8 cellular contexts compared by ENCODE assay signal in genomic region chr10:119165171-119166110, GRCh38. TPM values are rescaled to one million over a fixed set of nuclear protein-coding genes. Genes with fewer than 3 reads are reported as not detected.
DNase-seq lines count a peak whose midpoint lies in the region; ATAC-seq and TF ChIP-seq lines count a peak whose summit lies in the region.

Gene SFXN4 (minus strand): TSS chr10:119165714. CDS start chr10:119165647, 67 bp downstream.

- DNase-seq in GM04504 (ENCODE audit: low read depth), result peak; percentile 29
- DNase-seq in SW480 (ENCODE audit: low spot score), result peak; percentile 61
- peak; percentile 56 for DNase-seq in activated naive CD8-positive, alpha-beta T cell treated with anti-CD3 and anti-CD28 coated beads, Interleukin-2, amount 50 U/mL, for 16 hours (ENCODE audit: low read depth, low spot score)
- DNase-seq in left cardiac atrium, result peak; percentile 86
- DNase-seq in prostate gland (ENCODE audit: low spot score), result peak; percentile 67
- DNase-seq in ureter (ENCODE audit: low spot score), result peak; percentile 80

- intact Hi-C loops in left cardiac atrium (cut with DNase I), result no loop called here
- intact Hi-C loops in prostate gland (cut with DNase I), result no loop called here

- H3K27ac ChIP-seq in KOPT-K1 (ENCODE audit: low read depth, low read length, poor library complexity, severe bottlenecking) (peak within 1 kb of the TSS; percentile 87), prostate gland (peak within 1 kb of the TSS; percentile 86 to 92)

- H3K36me3 ChIP-seq in KOPT-K1 (ENCODE audit: insufficient read depth, low read length) (peaks cover 77% of the 10 kb centered on the region), prostate gland (peaks cover 0 to 13% of the 10 kb centered on the region in 2 donors)

- peak within 1 kb of the TSS; percentile 78 to 88 for H3K4me3 ChIP-seq in prostate gland

- TF ChIP-seq POLR2A in prostate gland (IDR thresholded peaks at IDR 0.05), result peak; percentile 58

- no peaks in the 10 kb centered on the region for H3K4me1 ChIP-seq in prostate gland (replicated peaks)

- TF ChIP-seq CTCF in prostate gland (IDR thresholded peaks at IDR 0.05), result peak in 1 of 4 experiments; percentile 5

- H3K27me3 ChIP-seq in prostate gland (replicated peaks; ENCODE audit: insufficient read depth), result no peaks in the 10 kb centered on the region

- under 1% methylated on average over 79 of the region's 90 CpGs for WGBS in prostate gland

- peak; percentile 90 for ATAC-seq in GM21737 (IDR thresholded peaks at IDR 0.05; ENCODE audit: unreplicated experiment)
- ATAC-seq in left cardiac atrium, result peak; percentile 97 to 98

- no peaks in the 10 kb centered on the region for H3K9me3 ChIP-seq in KOPT-K1 (ENCODE audit: insufficient read depth, low read length, poor library complexity, severe bottlenecking)
- no peaks in the 10 kb centered on the region for H3K9me3 ChIP-seq in prostate gland

RNA-seq across cellular contexts. Expression of gene SFXN4, which starts in this region (rescaled TPM):
- total RNA-seq in left cardiac atrium, result 10 to 100 TPM; 34.7 to 36.8 TPM
- 10 to 100 TPM; 19.7 to 22.7 TPM for total RNA-seq in prostate gland
- 34.5 TPM for total RNA-seq in ureter

Comparison
In these comparisons a context has a peak if more than half of its experiments do, and no peak if none do; other contexts are left out.
1. Peak in every context shown above with its lines: DNase-seq, ATAC-seq, H3K4me3 ChIP-seq and H3K27ac ChIP-seq.
2. DNase-seq: peak in every context shown above with its lines; median percentile 86 in left cardiac atrium; 80 in ureter; 67 in prostate gland; 61 in SW480; 56 in activated naive CD8-positive, alpha-beta T cell treated with anti-CD3 and anti-CD28 coated beads, Interleukin-2, amount 50 U/mL, for 16 hours; 29 in GM04504.